In the genomic region with DNA sequence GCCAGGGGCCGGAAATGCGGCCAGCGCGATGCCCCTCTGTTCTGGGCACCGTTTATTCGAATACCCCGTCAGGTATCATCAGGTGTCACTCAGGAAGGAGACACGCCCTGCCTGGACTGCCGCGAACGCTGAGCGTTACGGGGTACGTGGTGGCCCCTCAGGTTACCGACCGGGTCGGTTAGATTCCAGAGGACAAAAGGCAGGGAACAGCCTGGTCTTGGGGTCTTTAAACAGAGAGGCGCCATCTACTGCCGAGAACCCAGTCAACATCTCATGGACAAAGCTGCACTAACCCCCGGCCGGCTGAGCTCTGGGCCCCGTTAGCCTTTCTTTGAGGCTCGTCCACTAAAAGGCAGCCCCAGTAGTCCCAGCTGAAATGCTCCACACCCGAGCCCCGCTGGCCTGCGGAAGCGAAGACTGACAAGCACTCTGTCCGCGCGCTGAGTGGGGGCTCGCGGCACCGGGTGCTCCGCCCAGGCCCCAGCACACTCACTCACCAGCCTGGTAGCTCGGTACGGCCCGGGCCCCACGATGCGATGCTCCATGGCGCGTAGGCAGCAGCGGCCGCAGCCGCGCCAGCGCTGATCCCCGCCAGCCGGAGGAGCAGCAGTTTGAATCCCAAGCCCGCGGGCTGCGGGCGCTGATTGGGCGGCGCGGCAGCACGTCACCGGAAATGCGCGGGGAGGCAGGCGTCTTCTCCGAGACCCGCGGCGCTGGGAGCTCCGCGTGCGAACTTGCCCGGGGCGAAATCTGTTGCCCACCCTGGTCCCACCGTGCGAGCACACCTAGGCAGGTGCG, we compare ENCODE assay signal across 1 cellular context.
TF ChIP-seq lines count a peak whose summit lies in the region.

A gene with protein sequence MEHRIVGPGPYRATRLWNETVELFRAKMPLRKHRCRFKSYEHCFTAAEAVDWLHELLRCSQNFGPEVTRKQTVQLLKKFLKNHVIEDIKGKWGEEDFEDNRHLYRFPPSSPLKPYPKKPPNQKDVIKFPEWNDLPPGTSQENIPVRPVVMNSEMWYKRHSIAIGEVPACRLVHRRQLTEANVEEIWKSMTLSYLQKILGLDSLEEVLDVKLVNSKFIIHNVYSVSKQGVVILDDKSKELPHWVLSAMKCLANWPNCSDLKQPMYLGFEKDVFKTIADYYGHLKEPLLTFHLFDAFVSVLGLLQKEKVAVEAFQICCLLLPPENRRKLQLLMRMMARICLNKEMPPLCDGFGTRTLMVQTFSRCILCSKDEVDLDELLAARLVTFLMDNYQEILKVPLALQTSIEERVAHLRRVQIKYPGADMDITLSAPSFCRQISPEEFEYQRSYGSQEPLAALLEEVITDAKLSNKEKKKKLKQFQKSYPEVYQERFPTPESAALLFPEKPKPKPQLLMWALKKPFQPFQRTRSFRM (minus strand): TSS at position 618 of the 798 bp plus-strand sequence. CDS start 73 bp downstream, at position 545.

TF ChIP-seq in GM23338, 12 proteins besides CTCF, POLR2A, EP300 and RAD21 (continued from another document):
- TF ChIP-seq, protein P1, sequence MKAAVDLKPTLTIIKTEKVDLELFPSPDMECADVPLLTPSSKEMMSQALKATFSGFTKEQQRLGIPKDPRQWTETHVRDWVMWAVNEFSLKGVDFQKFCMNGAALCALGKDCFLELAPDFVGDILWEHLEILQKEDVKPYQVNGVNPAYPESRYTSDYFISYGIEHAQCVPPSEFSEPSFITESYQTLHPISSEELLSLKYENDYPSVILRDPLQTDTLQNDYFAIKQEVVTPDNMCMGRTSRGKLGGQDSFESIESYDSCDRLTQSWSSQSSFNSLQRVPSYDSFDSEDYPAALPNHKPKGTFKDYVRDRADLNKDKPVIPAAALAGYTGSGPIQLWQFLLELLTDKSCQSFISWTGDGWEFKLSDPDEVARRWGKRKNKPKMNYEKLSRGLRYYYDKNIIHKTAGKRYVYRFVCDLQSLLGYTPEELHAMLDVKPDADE (IDR thresholded peaks at IDR 0.05) = peak; percentile 19
- TF ChIP-seq EZH2phosphoT487 (IDR thresholded peaks at IDR 0.05; ENCODE audit: unreplicated experiment) (no peak), CREB1 (CRISPR knock-in tag; IDR thresholded peaks at IDR 0.05; ENCODE audit: low read depth) (peak; percentile 94), POLR2AphosphoS5 (IDR thresholded peaks at IDR 0.05; ENCODE audit: low read depth) (peak; percentile 97), JUNB (IDR thresholded peaks at IDR 0.05; ENCODE audit: unreplicated experiment) (no peak), ZNF114 (CRISPR knock-in tag; IDR thresholded peaks at IDR 0.05) (no peak)
- TF ChIP-seq, protein P2, sequence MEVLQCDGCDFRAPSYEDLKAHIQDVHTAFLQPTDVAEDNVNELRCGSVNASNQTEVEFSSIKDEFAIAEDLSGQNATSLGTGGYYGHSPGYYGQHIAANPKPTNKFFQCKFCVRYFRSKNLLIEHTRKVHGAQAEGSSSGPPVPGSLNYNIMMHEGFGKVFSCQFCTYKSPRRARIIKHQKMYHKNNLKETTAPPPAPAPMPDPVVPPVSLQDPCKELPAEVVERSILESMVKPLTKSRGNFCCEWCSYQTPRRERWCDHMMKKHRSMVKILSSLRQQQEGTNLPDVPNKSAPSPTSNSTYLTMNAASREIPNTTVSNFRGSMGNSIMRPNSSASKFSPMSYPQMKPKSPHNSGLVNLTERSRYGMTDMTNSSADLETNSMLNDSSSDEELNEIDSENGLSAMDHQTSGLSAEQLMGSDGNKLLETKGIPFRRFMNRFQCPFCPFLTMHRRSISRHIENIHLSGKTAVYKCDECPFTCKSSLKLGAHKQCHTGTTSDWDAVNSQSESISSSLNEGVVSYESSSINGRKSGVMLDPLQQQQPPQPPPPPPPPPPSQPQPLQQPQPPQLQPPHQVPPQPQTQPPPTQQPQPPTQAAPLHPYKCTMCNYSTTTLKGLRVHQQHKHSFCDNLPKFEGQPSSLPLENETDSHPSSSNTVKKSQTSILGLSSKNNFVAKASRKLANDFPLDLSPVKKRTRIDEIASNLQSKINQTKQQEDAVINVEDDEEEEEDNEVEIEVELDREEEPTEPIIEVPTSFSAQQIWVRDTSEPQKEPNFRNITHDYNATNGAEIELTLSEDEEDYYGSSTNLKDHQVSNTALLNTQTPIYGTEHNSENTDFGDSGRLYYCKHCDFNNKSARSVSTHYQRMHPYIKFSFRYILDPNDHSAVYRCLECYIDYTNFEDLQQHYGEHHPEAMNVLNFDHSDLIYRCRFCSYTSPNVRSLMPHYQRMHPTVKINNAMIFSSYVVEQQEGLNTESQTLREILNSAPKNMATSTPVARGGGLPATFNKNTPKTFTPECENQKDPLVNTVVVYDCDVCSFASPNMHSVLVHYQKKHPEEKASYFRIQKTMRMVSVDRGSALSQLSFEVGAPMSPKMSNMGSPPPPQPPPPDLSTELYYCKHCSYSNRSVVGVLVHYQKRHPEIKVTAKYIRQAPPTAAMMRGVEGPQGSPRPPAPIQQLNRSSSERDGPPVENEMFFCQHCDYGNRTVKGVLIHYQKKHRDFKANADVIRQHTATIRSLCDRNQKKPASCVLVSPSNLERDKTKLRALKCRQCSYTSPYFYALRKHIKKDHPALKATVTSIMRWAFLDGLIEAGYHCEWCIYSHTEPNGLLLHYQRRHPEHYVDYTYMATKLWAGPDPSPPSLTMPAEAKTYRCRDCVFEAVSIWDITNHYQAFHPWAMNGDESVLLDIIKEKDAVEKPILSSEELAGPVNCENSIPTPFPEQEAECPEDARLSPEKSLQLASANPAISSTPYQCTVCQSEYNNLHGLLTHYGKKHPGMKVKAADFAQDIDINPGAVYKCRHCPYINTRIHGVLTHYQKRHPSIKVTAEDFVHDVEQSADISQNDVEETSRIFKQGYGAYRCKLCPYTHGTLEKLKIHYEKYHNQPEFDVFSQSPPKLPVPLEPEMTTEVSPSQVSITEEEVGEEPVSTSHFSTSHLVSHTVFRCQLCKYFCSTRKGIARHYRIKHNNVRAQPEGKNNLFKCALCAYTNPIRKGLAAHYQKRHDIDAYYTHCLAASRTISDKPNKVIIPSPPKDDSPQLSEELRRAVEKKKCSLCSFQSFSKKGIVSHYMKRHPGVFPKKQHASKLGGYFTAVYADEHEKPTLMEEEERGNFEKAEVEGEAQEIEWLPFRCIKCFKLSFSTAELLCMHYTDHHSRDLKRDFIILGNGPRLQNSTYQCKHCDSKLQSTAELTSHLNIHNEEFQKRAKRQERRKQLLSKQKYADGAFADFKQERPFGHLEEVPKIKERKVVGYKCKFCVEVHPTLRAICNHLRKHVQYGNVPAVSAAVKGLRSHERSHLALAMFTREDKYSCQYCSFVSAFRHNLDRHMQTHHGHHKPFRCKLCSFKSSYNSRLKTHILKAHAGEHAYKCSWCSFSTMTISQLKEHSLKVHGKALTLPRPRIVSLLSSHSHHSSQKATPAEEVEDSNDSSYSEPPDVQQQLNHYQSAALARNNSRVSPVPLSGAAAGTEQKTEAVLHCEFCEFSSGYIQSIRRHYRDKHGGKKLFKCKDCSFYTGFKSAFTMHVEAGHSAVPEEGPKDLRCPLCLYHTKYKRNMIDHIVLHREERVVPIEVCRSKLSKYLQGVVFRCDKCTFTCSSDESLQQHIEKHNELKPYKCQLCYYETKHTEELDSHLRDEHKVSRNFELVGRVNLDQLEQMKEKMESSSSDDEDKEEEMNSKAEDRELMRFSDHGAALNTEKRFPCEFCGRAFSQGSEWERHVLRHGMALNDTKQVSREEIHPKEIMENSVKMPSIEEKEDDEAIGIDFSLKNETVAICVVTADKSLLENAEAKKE (CRISPR knock-in tag; IDR thresholded peaks at IDR 0.05) = no peak
- TF ChIP-seq, protein P3, sequence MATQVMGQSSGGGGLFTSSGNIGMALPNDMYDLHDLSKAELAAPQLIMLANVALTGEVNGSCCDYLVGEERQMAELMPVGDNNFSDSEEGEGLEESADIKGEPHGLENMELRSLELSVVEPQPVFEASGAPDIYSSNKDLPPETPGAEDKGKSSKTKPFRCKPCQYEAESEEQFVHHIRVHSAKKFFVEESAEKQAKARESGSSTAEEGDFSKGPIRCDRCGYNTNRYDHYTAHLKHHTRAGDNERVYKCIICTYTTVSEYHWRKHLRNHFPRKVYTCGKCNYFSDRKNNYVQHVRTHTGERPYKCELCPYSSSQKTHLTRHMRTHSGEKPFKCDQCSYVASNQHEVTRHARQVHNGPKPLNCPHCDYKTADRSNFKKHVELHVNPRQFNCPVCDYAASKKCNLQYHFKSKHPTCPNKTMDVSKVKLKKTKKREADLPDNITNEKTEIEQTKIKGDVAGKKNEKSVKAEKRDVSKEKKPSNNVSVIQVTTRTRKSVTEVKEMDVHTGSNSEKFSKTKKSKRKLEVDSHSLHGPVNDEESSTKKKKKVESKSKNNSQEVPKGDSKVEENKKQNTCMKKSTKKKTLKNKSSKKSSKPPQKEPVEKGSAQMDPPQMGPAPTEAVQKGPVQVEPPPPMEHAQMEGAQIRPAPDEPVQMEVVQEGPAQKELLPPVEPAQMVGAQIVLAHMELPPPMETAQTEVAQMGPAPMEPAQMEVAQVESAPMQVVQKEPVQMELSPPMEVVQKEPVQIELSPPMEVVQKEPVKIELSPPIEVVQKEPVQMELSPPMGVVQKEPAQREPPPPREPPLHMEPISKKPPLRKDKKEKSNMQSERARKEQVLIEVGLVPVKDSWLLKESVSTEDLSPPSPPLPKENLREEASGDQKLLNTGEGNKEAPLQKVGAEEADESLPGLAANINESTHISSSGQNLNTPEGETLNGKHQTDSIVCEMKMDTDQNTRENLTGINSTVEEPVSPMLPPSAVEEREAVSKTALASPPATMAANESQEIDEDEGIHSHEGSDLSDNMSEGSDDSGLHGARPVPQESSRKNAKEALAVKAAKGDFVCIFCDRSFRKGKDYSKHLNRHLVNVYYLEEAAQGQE (IDR thresholded peaks at IDR 0.05; ENCODE audit: unreplicated experiment) = no peak
